Comparison of ENCODE assay signal across 3 cellular contexts in genomic region chr19:2667349-2667748, GRCh38. TPM values are rescaled to one million over a fixed set of nuclear protein-coding genes. Genes with fewer than 3 reads are reported as not detected.
"Had no signal": no experiment of that assay in that cellular context is flagged by ENCODE, and none has a peak within 500 bp of the region (broad histone marks: within the 10 kb centered on the region; RNA-seq: fewer than 3 reads in every experiment).

No MANE protein-coding gene starts in this region.

RNA-seq across cellular contexts. Expression of gene GNG7, which starts 35.1 kb away (rescaled TPM):
- total RNA-seq: HT1080, NCI-H460, SJCRH30 had no signal

RNA-seq across cellular contexts. Expression of gene DIRAS1, which starts 53.8 kb away (rescaled TPM):
- total RNA-seq: HT1080, SJCRH30 had no signal
